ENCODE assay signal across 28 cellular contexts in genomic region chr10:28118985-28119628, GRCh38.
DNase-seq lines count a peak whose midpoint lies in the region; ATAC-seq, FAIRE-seq and TF ChIP-seq lines count a peak whose summit lies in the region.
"Had no signal": no experiment of that assay in that cellular context is flagged by ENCODE, and none has a peak within 500 bp of the region (broad histone marks: within the 10 kb centered on the region; RNA-seq: fewer than 3 reads in every experiment).

No MANE protein-coding gene starts in this region.

- H3K36me3 ChIP-seq in MM.1S (replicated peaks; ENCODE audit: insufficient read depth, low read length) (no peaks in the 10 kb centered on the region), K562 (ENCODE audit: control insufficient read depth, insufficient read depth, low read length) (no peaks in the 10 kb centered on the region)
- H3K36me3 ChIP-seq: WERI-Rb-1 had no signal

- H2AFZ ChIP-seq in MM.1S (ENCODE audit: low read length) (0 out of 2 replicates have a peak overlapping the region, but pooled peaks have one; percentile 26), K562 (ENCODE audit: low read depth, low read length) (no peak overlapping the region)

- H3K27me3 ChIP-seq in MM.1S (replicated peaks; ENCODE audit: insufficient read depth, low read length) (no peaks in the 10 kb centered on the region), K562 (ENCODE audit: control insufficient read depth in 2 of 2, insufficient read depth in 2 of 2, low read length in 2 of 2) (no peaks in the 10 kb centered on the region; a peak in 1 of 5 replicates)
- H3K27me3 ChIP-seq: ascending aorta, dorsolateral prefrontal cortex, heart right ventricle, suprapubic skin had no signal

- no peaks in the 10 kb centered on the region for H3K9me2 ChIP-seq in MM.1S (replicated peaks; ENCODE audit: insufficient read depth, low read length)
- H3K9me2 ChIP-seq: SK-N-SH had no signal

- intact Hi-C loops in activated CD8-positive, alpha-beta T cell treated with anti-CD3 and anti-CD28 coated beads for 36 hours (cut with micrococcal nuclease), result no loop called here
- intact Hi-C loops in K562 (cut with micrococcal nuclease), result no loop called here

- H3K4me3 Mint-ChIP-seq in activated CD8-positive, alpha-beta T cell treated with anti-CD3 and anti-CD28 coated beads for 36 hours, result no peak overlapping the region
- H3K4me3 Mint-ChIP-seq in activated CD8-positive, alpha-beta T cell treated with anti-CD3 and anti-CD28 coated beads, Interleukin-2, amount 10 ng/mL, durations not matched to agents 7 days and 5 days, result no peak overlapping the region
- H3K4me3 Mint-ChIP-seq: naive B cell; T-helper 2 cell treated with Interferon-gamma antibody and Interleukin-4, amounts not matched to agents 5 μg/mL and 100 μg/mL, for 36 hours had no signal

- H3K4me1 ChIP-seq in MM.1S (ENCODE audit: low read length) (peaks cover 14% of the 10 kb centered on the region), K562 (replicated peaks in 1 of 2; ENCODE audit: control insufficient read depth in 2 of 2, insufficient read depth in 2 of 2, low read length in 2 of 2) (no peaks in the 10 kb centered on the region)
- H3K4me1 ChIP-seq: ascending aorta, heart right ventricle, suprapubic skin had no signal

- no TSS peak for BruUV-seq in K562 (replicated peaks; lab: Mats Ljungman, UMichigan)

- no peaks in the 10 kb centered on the region for H3K9me3 ChIP-seq in MM.1S (replicated peaks; ENCODE audit: insufficient read depth, low read length)
- H3K9me3 ChIP-seq in K562 (replicated peaks; ENCODE audit: control insufficient read depth, insufficient read depth, low read depth, low read length), result no peaks in the 10 kb centered on the region
- H3K9me3 ChIP-seq: ascending aorta, heart right ventricle, SK-N-SH, suprapubic skin had no signal

- no peak for FAIRE-seq in K562 (lab: Jason Lieb, UNC)
- FAIRE-seq: H1 had no signal

- peak; percentile 64 for ATAC-seq in activated CD8-positive, alpha-beta T cell treated with anti-CD3 and anti-CD28 coated beads for 36 hours
- no peak for ATAC-seq in activated CD8-positive, alpha-beta T cell treated with anti-CD3 and anti-CD28 coated beads, Interleukin-2, amount 10 ng/mL, durations not matched to agents 7 days and 5 days
- ATAC-seq in K562 (no peak), omental fat pad (ENCODE audit: low FRiP score) (peak; percentile 41), GM19023 (IDR thresholded peaks at IDR 0.05; ENCODE audit: unreplicated experiment) (no peak), esophagus mucosa (no peak)
- ATAC-seq: heart right ventricle, left colon had no signal

- TF ChIP-seq POLR2A in K562 (conservative IDR thresholded peaks at IDR 0.05), result no peak

- DNase-seq in activated CD8-positive, alpha-beta T cell treated with anti-CD3 and anti-CD28 coated beads for 36 hours, result no peak
- DNase-seq in activated CD8-positive, alpha-beta T cell treated with anti-CD3 and anti-CD28 coated beads, Interleukin-2, amount 10 ng/mL, durations not matched to agents 7 days and 5 days, result no peak
- DNase-seq in MM.1S, result no peak
- DNase-seq in K562 (ENCODE audit: extremely low read depth in 1 of 4, low spot score in 3 of 4), result no peak
- no peak for DNase-seq in omental fat pad (ENCODE audit: low spot score)
- no peak for DNase-seq in NCI-H1436 treated with DMSO at 0.1 percent for 48 hours (lab: John Stamatoyannopoulos, UW)
- DNase-seq: activated CD4-positive, alpha-beta T cell treated with anti-CD3 and anti-CD28 coated beads, Interleukin-2, amount 50 U/mL, for 1 hour; central memory CD4-positive, alpha-beta T cell; dorsolateral prefrontal cortex; GDM1; heart right ventricle; KG1; left colon; mesenchymal stem cell; naive B cell; NCI-H187; NCI-H526 treated with DMSO at 0.1 percent for 48 hours; RPMI8226; SK-N-SH; stimulated activated CD4-positive, alpha-beta T cell treated with anti-CD3 and anti-CD28 coated beads, Interleukin-2, amount 100 ng/mL, for 24 hours; WERI-Rb-1 had no signal

- POLR2A ChIA-PET in activated CD8-positive, alpha-beta T cell treated with anti-CD3 and anti-CD28 coated beads for 36 hours (lab: Charles Lee), result interaction anchor here (1.1 kb wide), 1 partner anchor 12 kb away, joined by 5 read pairs; no protein-coding TSS in a partner anchor
- POLR2A ChIA-PET in activated CD8-positive, alpha-beta T cell treated with anti-CD3 and anti-CD28 coated beads, Interleukin-2, amount 10 ng/mL, durations not matched to agents 7 days and 5 days (lab: Charles Lee), result no interaction called here
- POLR2A ChIA-PET in K562 (lab: Yijun Ruan, JAX), result no interaction called here

- H3K4me1 Mint-ChIP-seq in activated CD8-positive, alpha-beta T cell treated with anti-CD3 and anti-CD28 coated beads for 36 hours (ENCODE audit: low read depth), result peaks cover 27% of the 10 kb centered on the region
- peaks cover 22% of the 10 kb centered on the region for H3K4me1 Mint-ChIP-seq in activated CD8-positive, alpha-beta T cell treated with anti-CD3 and anti-CD28 coated beads, Interleukin-2, amount 10 ng/mL, durations not matched to agents 7 days and 5 days (ENCODE audit: low read depth)
- H3K4me1 Mint-ChIP-seq: naive B cell had no signal

- H3K9ac ChIP-seq in MM.1S (ENCODE audit: low read length) (no peak overlapping the region), K562 (ENCODE audit: insufficient read depth in 1 of 2, low read depth in 2 of 2, low read length in 2 of 2) (no peak overlapping the region)
- H3K9ac ChIP-seq: SK-N-SH had no signal

- no peak for TF ChIP-seq RAD21 in K562 (CRISPR knock-in tag; conservative IDR thresholded peaks at IDR 0.05 in 1 of 2, IDR thresholded peaks at IDR 0.05 in 1 of 2)

- in situ Hi-C loops in K562 (cut with MboI), result no loop called here

- TF ChIP-seq CTCF in activated CD8-positive, alpha-beta T cell treated with anti-CD3 and anti-CD28 coated beads for 36 hours (IDR thresholded peaks at IDR 0.05), result no peak
- no peak for TF ChIP-seq CTCF in MM.1S (IDR thresholded peaks at IDR 0.05; ENCODE audit: low read length)
- TF ChIP-seq CTCF in K562 (IDR thresholded peaks at IDR 0.05 in 2 of 3, conservative IDR thresholded peaks at IDR 0.05 in 1 of 3; ENCODE audit: insufficient read depth in 2 of 3, low read depth in 1 of 3, low read length in 3 of 3), result no peak
- no peak for TF ChIP-seq CTCF in omental fat pad (IDR thresholded peaks at IDR 0.05)

- CTCF ChIA-PET in activated CD8-positive, alpha-beta T cell treated with anti-CD3 and anti-CD28 coated beads for 36 hours (lab: Charles Lee), result interaction anchor here (0.9 kb wide), 1 partner anchor 462 kb away, joined by 3 read pairs; no protein-coding TSS in a partner anchor
- CTCF ChIA-PET in activated CD8-positive, alpha-beta T cell treated with anti-CD3 and anti-CD28 coated beads, Interleukin-2, amount 10 ng/mL, durations not matched to agents 7 days and 5 days (lab: Charles Lee), result no interaction called here
- CTCF ChIA-PET in K562 (lab: Yijun Ruan, JAX; ENCODE audit: low intra/inter-chr PET ratio), result no interaction called here

- H3K79me2 ChIP-seq in MM.1S (ENCODE audit: low read length) (no peaks in the 10 kb centered on the region), K562 (ENCODE audit: control insufficient read depth, insufficient read depth, low read length) (no peaks in the 10 kb centered on the region)

- no peaks in the 10 kb centered on the region for H3K9me3 Mint-ChIP-seq in activated CD8-positive, alpha-beta T cell treated with anti-CD3 and anti-CD28 coated beads for 36 hours
- no peaks in the 10 kb centered on the region for H3K9me3 Mint-ChIP-seq in activated CD8-positive, alpha-beta T cell treated with anti-CD3 and anti-CD28 coated beads, Interleukin-2, amount 10 ng/mL, durations not matched to agents 7 days and 5 days (ENCODE audit: insufficient read depth)
- H3K9me3 Mint-ChIP-seq: naive B cell; T-helper 2 cell treated with Interferon-gamma antibody and Interleukin-4, amounts not matched to agents 5 μg/mL and 100 μg/mL, for 36 hours had no signal

- TF ChIP-seq EP300 in K562 (IDR thresholded peaks at IDR 0.05; ENCODE audit: low read length), result no peak

- H3K27ac Mint-ChIP-seq in activated CD8-positive, alpha-beta T cell treated with anti-CD3 and anti-CD28 coated beads for 36 hours, result peak overlapping the region; percentile 94
- no peak overlapping the region for H3K27ac Mint-ChIP-seq in activated CD8-positive, alpha-beta T cell treated with anti-CD3 and anti-CD28 coated beads, Interleukin-2, amount 10 ng/mL, durations not matched to agents 7 days and 5 days
- H3K27ac Mint-ChIP-seq: naive B cell; T-helper 2 cell treated with Interferon-gamma antibody and Interleukin-4, amounts not matched to agents 5 μg/mL and 100 μg/mL, for 36 hours had no signal

- 0% methylated on average over 1 of the region's 1 CpG for WGBS in K562 (ENCODE audit: insufficient coverage, low coverage, missing lambda C conversion rate)

- H3K4me2 ChIP-seq in MM.1S (ENCODE audit: low read depth, low read length) (peak overlapping the region; percentile 5; the same call in 1 of the 2 replicates), K562 (ENCODE audit: insufficient read depth, low read length) (no peak overlapping the region)
- H3K4me2 ChIP-seq: SK-N-SH, smooth muscle cell had no signal

- H3K36me3 Mint-ChIP-seq in activated CD8-positive, alpha-beta T cell treated with anti-CD3 and anti-CD28 coated beads for 36 hours (ENCODE audit: low read depth), result peaks cover 25% of the 10 kb centered on the region
- peaks cover 28% of the 10 kb centered on the region for H3K36me3 Mint-ChIP-seq in activated CD8-positive, alpha-beta T cell treated with anti-CD3 and anti-CD28 coated beads, Interleukin-2, amount 10 ng/mL, durations not matched to agents 7 days and 5 days (ENCODE audit: low read depth)

- no peaks in the 10 kb centered on the region for H3K27me3 Mint-ChIP-seq in activated CD8-positive, alpha-beta T cell treated with anti-CD3 and anti-CD28 coated beads for 36 hours
- no peaks in the 10 kb centered on the region for H3K27me3 Mint-ChIP-seq in activated CD8-positive, alpha-beta T cell treated with anti-CD3 and anti-CD28 coated beads, Interleukin-2, amount 10 ng/mL, durations not matched to agents 7 days and 5 days (ENCODE audit: low read depth)
- H3K27me3 Mint-ChIP-seq: naive B cell had no signal

- H3F3A ChIP-seq in MM.1S (ENCODE audit: insufficient read depth, low read length), result no peaks in the 10 kb centered on the region

- H3K27ac ChIP-seq in MM.1S (ENCODE audit: low read length) (no peak overlapping the region), K562 (ENCODE audit: extremely low read depth, low read depth, low read length) (no peak overlapping the region)
- H3K27ac ChIP-seq: ascending aorta, dorsolateral prefrontal cortex, heart right ventricle, suprapubic skin, WERI-Rb-1 had no signal

- H4K20me1 ChIP-seq in MM.1S (ENCODE audit: insufficient read depth, low read length) (no peaks in the 10 kb centered on the region), K562 (replicated peaks; ENCODE audit: control insufficient read depth, insufficient read depth, low read length) (no peaks in the 10 kb centered on the region)

- H3K9me1 ChIP-seq in K562 (ENCODE audit: control insufficient read depth, insufficient read depth, low read length), result no peaks in the 10 kb centered on the region

- H3K4me3 ChIP-seq in MM.1S (ENCODE audit: low read length), result no peak overlapping the region
- no peak overlapping the region for H3K4me3 ChIP-seq in K562
- H3K4me3 ChIP-seq: ascending aorta, dorsolateral prefrontal cortex, heart right ventricle, smooth muscle cell, suprapubic skin had no signal

TF ChIP-seq in K562, 482 proteins besides CTCF, POLR2A, EP300 and RAD21 (continues in another document):
- 0 out of 2 replicates have a peak, but pooled peaks have one; percentile 3 for TF ChIP-seq ZNF175 (CRISPR knock-in tag; IDR thresholded peaks at IDR 0.05; ENCODE audit: low read depth)

Comparison
In these comparisons a context has a peak if more than half of its experiments do, and no peak if none do; other contexts are left out.
1. ATAC-seq: peak in activated CD8-positive, alpha-beta T cell treated with anti-CD3 and anti-CD28 coated beads for 36 hours (single experiment) and omental fat pad (single experiment); none in activated CD8-positive, alpha-beta T cell treated with anti-CD3 and anti-CD28 coated beads, Interleukin-2, amount 10 ng/mL, durations not matched to agents 7 days and 5 days (single experiment), K562 (single experiment), GM19023 (single experiment) and esophagus mucosa (single experiment).